In genomic region chr13:95212962-95213850, GRCh38 we compare ENCODE assay signal across 22 cellular contexts.
DNase-seq lines count a peak whose midpoint lies in the region; ATAC-seq and TF ChIP-seq lines count a peak whose summit lies in the region.
"Had no signal": no experiment of that assay in that cellular context is flagged by ENCODE, and none has a peak within 500 bp of the region (broad histone marks: within the 10 kb centered on the region; RNA-seq: fewer than 3 reads in every experiment).

No MANE protein-coding gene starts in this region.

- H3K9me3 Mint-ChIP-seq in nephron progenitor cell: no peaks in the 10 kb centered on the region
- H3K9me3 Mint-ChIP-seq: activated T-cell treated with anti-CD3 and anti-CD28 coated beads, Interleukin-2, amount 50 U/mL, for 72 hours; stimulated activated naive B cell treated with anti-CD40 and anti-IgM and Interleukin-4, amounts not matched to agents 10 μg/mL and 1 μg/mL and 100 μg/mL, for 72 hours had no signal

- H3K36me3 Mint-ChIP-seq in nephron progenitor cell (ENCODE audit: low read depth): peaks cover 36% of the 10 kb centered on the region

- H3K27ac Mint-ChIP-seq in nephron progenitor cell: peak overlapping the region; percentile 87
- H3K27ac Mint-ChIP-seq: activated T-cell treated with anti-CD3 and anti-CD28 coated beads, Interleukin-2, amount 50 U/mL, for 72 hours; stimulated activated naive B cell treated with anti-CD40 and anti-IgM and Interleukin-4, amounts not matched to agents 10 μg/mL and 1 μg/mL and 100 μg/mL, for 72 hours had no signal

- peak; percentile 79 for DNase-seq in GF-D8 (lab: John Stamatoyannopoulos, UW)
- DNase-seq in NCI-H82 (lab: John Stamatoyannopoulos, UW): peak; percentile 42
- peak; percentile 46 for DNase-seq in dermis blood vessel endothelial cell
- no peak for DNase-seq in nephron progenitor cell
- DNase-seq in DMS53 (lab: John Stamatoyannopoulos, UW): no peak
- no peak for DNase-seq in T-helper 9 cell
- DNase-seq: ACHN; activated CD4-positive, CD25-positive, alpha-beta regulatory T cell; activated naive CD4-positive, alpha-beta T cell; activated T-cell treated with anti-CD3 and anti-CD28 coated beads, Interleukin-2, amount 50 U/mL, for 72 hours; brain microvascular endothelial cell; effector CD4-positive, alpha-beta T cell; MG63; NCI-H2081; NCI-H446; OCI-M1; psoas muscle; SHP77 treated with DMSO at 0.1 percent for 48 hours; stimulated activated CD4-positive, alpha-beta T cell treated with anti-CD3 and anti-CD28 coated beads, Interleukin-15, amount 100 ng/mL, for 24 hours; stimulated activated naive B cell treated with anti-CD40 and anti-IgM and Interleukin-4, amounts not matched to agents 10 μg/mL and 1 μg/mL and 100 μg/mL, for 72 hours had no signal

- H3K4me1 Mint-ChIP-seq in nephron progenitor cell: peaks cover 23% of the 10 kb centered on the region

- no peak overlapping the region for H3K4me3 Mint-ChIP-seq in nephron progenitor cell
- H3K4me3 Mint-ChIP-seq: activated T-cell treated with anti-CD3 and anti-CD28 coated beads, Interleukin-2, amount 50 U/mL, for 72 hours; stimulated activated naive B cell treated with anti-CD40 and anti-IgM and Interleukin-4, amounts not matched to agents 10 μg/mL and 1 μg/mL and 100 μg/mL, for 72 hours had no signal

- peaks cover 4% of the 10 kb centered on the region for H3K27me3 Mint-ChIP-seq in nephron progenitor cell (ENCODE audit: low read depth, poor library complexity)
- H3K27me3 Mint-ChIP-seq: stimulated activated naive B cell treated with anti-CD40 and anti-IgM and Interleukin-4, amounts not matched to agents 10 μg/mL and 1 μg/mL and 100 μg/mL, for 72 hours had no signal

- no peak for TF ChIP-seq CTCF in nephron progenitor cell (IDR thresholded peaks at IDR 0.05)

- ATAC-seq in HG02588 (IDR thresholded peaks at IDR 0.05; ENCODE audit: unreplicated experiment) (no peak), HG02610 (IDR thresholded peaks at IDR 0.05; ENCODE audit: unreplicated experiment) (no peak)
- ATAC-seq: activated T-cell treated with anti-CD3 and anti-CD28 coated beads, Interleukin-2, amount 50 U/mL, for 72 hours; stimulated activated naive B cell treated with anti-CD40 and anti-IgM and Interleukin-4, amounts not matched to agents 10 μg/mL and 1 μg/mL and 100 μg/mL, for 72 hours had no signal

Comparison
In these comparisons a context has a peak if more than half of its experiments do, and no peak if none do; other contexts are left out.
1. DNase-seq: peak in GF-D8 (single experiment), NCI-H82 (single experiment) and dermis blood vessel endothelial cell (single experiment); none in nephron progenitor cell (single experiment), DMS53 (single experiment) and T-helper 9 cell (single experiment).